In genomic region chr9:79581794-79582193, GRCh38 we compare ENCODE assay signal across 10 cellular contexts. TPM values are rescaled to one million over a fixed set of nuclear protein-coding genes. Genes with fewer than 3 reads are reported as not detected.
DNase-seq lines count a peak whose midpoint lies in the region; ATAC-seq and TF ChIP-seq lines count a peak whose summit lies in the region.
"Had no signal": no experiment of that assay in that cellular context is flagged by ENCODE, and none has a peak within 500 bp of the region (broad histone marks: within the 10 kb centered on the region; RNA-seq: fewer than 3 reads in every experiment).

No MANE protein-coding gene starts in this region.

- DNase-seq in AG10803 (ENCODE audit: low read depth) (peak; percentile 90), MG63 (peak; percentile 17), adipocyte (ENCODE audit: low read depth) (peak; percentile 84), mesenchymal stem cell (peak; percentile 94), NCI-H524 treated with DMSO at 0.1 percent for 48 hours (lab: John Stamatoyannopoulos, UW) (no peak), OCI-M2 (lab: John Stamatoyannopoulos, UW; ENCODE audit: unreplicated experiment) (no peak)
- DNase-seq: NK-92 treated with Interleukin-12 subunit alpha and Interleukin-12 subunit beta, amount 100 ng/mL, for 24 hours; upper lobe of left lung had no signal

- H2BK15ac ChIP-seq in mesenchymal stem cell (ENCODE audit: low read depth, poor library complexity, severe bottlenecking): no peak overlapping the region

- H3K4me3 ChIP-seq in AG10803 (ENCODE audit: low read length) (peak overlapping the region; percentile 34), MG63 (no peak overlapping the region), adipocyte (ENCODE audit: low read length) (peak overlapping the region; percentile 54), mesenchymal stem cell (ENCODE audit: insufficient read depth in 1 of 2, low read depth in 1 of 2, low read length in 2 of 2) (peak overlapping the region in 1 of 2 experiments; percentile 39)
- H3K4me3 ChIP-seq: upper lobe of left lung had no signal

- WGBS in mesenchymal stem cell: 4% methylated on average over 3 of the region's 3 CpGs

- H2BK12ac ChIP-seq in mesenchymal stem cell (ENCODE audit: low read length in 2 of 2): peak overlapping the region in 1 of 2 experiments; percentile 71

- H3K4me1 ChIP-seq in adipocyte (ENCODE audit: control insufficient read depth, insufficient read depth, low read length) (peaks cover 13% of the 10 kb centered on the region), mesenchymal stem cell (ENCODE audit: control insufficient read depth, insufficient read depth, low read depth, low read length) (peaks cover 3% of the 10 kb centered on the region)

- no peak overlapping the region for H2BK5ac ChIP-seq in mesenchymal stem cell (ENCODE audit: low read depth, low read length, poor library complexity, severe bottlenecking)

- H3K9me3 ChIP-seq in MG63: no peaks in the 10 kb centered on the region
- no peaks in the 10 kb centered on the region for H3K9me3 ChIP-seq in adipocyte (ENCODE audit: control insufficient read depth, low read length)
- no peaks in the 10 kb centered on the region for H3K9me3 ChIP-seq in mesenchymal stem cell (ENCODE audit: control insufficient read depth, low read length)
- H3K9me3 ChIP-seq: upper lobe of left lung had no signal

- H3K79me1 ChIP-seq in mesenchymal stem cell (replicated peaks; ENCODE audit: low read length, poor library complexity, severe bottlenecking): peaks cover 10% of the 10 kb centered on the region

- H3K4me2 ChIP-seq in mesenchymal stem cell (ENCODE audit: low read length, poor library complexity, severe bottlenecking): peak overlapping the region; percentile 4

- no peak overlapping the region for H2AK5ac ChIP-seq in mesenchymal stem cell (ENCODE audit: low read length, severe bottlenecking)

- no peak overlapping the region for H3K23ac ChIP-seq in mesenchymal stem cell (ENCODE audit: low read length in 2 of 2)

- peak overlapping the region; percentile 13 for H3K27ac ChIP-seq in mesenchymal stem cell (ENCODE audit: low read length, poor library complexity, severe bottlenecking)

- H4K91ac ChIP-seq in mesenchymal stem cell (ENCODE audit: low read length): no peak overlapping the region

- no peaks in the 10 kb centered on the region for H3K36me3 ChIP-seq in MG63
- H3K36me3 ChIP-seq in adipocyte (ENCODE audit: control insufficient read depth, insufficient read depth, low read length, severe bottlenecking): no peaks in the 10 kb centered on the region
- peaks cover 0 to 6% of the 10 kb centered on the region in 2 experiments for H3K36me3 ChIP-seq in mesenchymal stem cell (ENCODE audit: control insufficient read depth in 1 of 2, insufficient read depth in 2 of 2, low read depth in 1 of 2, low read length in 2 of 2)
- H3K36me3 ChIP-seq: upper lobe of left lung had no signal

- H3K18ac ChIP-seq in mesenchymal stem cell (ENCODE audit: low read depth in 1 of 2, low read length in 2 of 2): no peak overlapping the region

- H2AFZ ChIP-seq in mesenchymal stem cell (ENCODE audit: low read depth, low read length): no peak overlapping the region

- peak overlapping the region; percentile 52 for H3K9ac ChIP-seq in adipocyte (ENCODE audit: low read length)
- peak overlapping the region; percentile 85 for H3K9ac ChIP-seq in mesenchymal stem cell (ENCODE audit: low read length)

- H3K4ac ChIP-seq in mesenchymal stem cell (ENCODE audit: low read depth in 1 of 2, low read length in 2 of 2): no peak overlapping the region

- peak; percentile 31 for TF ChIP-seq CTCF in AG10803 (conservative IDR thresholded peaks at IDR 0.05; ENCODE audit: low read length)

- no peak overlapping the region for H3K14ac ChIP-seq in mesenchymal stem cell (ENCODE audit: low read length in 2 of 2)

- H3K27me3 ChIP-seq in MG63 (no peaks in the 10 kb centered on the region), adipocyte (replicated peaks; ENCODE audit: control insufficient read depth, insufficient read depth, low read length) (no peaks in the 10 kb centered on the region), mesenchymal stem cell (ENCODE audit: control insufficient read depth in 1 of 2, insufficient read depth in 1 of 2, low read length in 2 of 2) (no peaks in the 10 kb centered on the region)
- H3K27me3 ChIP-seq: upper lobe of left lung had no signal

- H4K8ac ChIP-seq in mesenchymal stem cell (ENCODE audit: low read length): no peak overlapping the region

- H2BK120ac ChIP-seq in mesenchymal stem cell (ENCODE audit: low read depth, low read length): no peak overlapping the region

- ATAC-seq in GM18517 (IDR thresholded peaks at IDR 0.05; ENCODE audit: unreplicated experiment) (no peak), GM18511 (IDR thresholded peaks at IDR 0.05; ENCODE audit: unreplicated experiment) (no peak)

RNA-seq across cellular contexts. Expression of gene TLE4, which starts 10.0 kb away (rescaled TPM):
- 9.6 and 11.4 TPM in 2 replicates for total RNA-seq in MG63 (2014; rRNA removed; shearing (Covaris generic); ENCODE audit: low replicate concordance)
- 31.0 TPM for polyA plus RNA-seq in mesenchymal stem cell (2013, experiment 1 of 2)
- 30.8 TPM for polyA plus RNA-seq in mesenchymal stem cell (2013, experiment 2 of 2)

Comparison
In these comparisons a context has a peak if more than half of its experiments do, and no peak if none do; other contexts are left out.
1. DNase-seq: peak in AG10803 (single experiment), MG63 (single experiment), adipocyte (single experiment) and mesenchymal stem cell (single experiment); none in NCI-H524 treated with DMSO at 0.1 percent for 48 hours (single experiment) and OCI-M2 (single experiment).